Comparison of ENCODE assay signal across 1 cellular context in genomic region chr2:230903251-230904150, GRCh38.
TF ChIP-seq lines count a peak whose summit lies in the region.

No MANE protein-coding gene starts in this region.

TF ChIP-seq in H1, 55 proteins besides CTCF, POLR2A, EP300 and RAD21:
- no peak for TF ChIP-seq SAP30 (IDR thresholded peaks at IDR 0.05; ENCODE audit: insufficient read depth, insufficient replicate concordance, low read length)
- TF ChIP-seq EGR1 (IDR thresholded peaks at IDR 0.05; ENCODE audit: borderline replicate concordance, low read depth, low read length): no peak
- TF ChIP-seq SP4 (IDR thresholded peaks at IDR 0.05; ENCODE audit: low read length): no peak
- no peak for TF ChIP-seq SP2 (IDR thresholded peaks at IDR 0.05; ENCODE audit: low read length)
- no peak for TF ChIP-seq SIX5 (IDR thresholded peaks at IDR 0.05; ENCODE audit: low read depth, low read length)
- TF ChIP-seq CHD1 (IDR thresholded peaks at IDR 0.05; ENCODE audit: low read depth, low read length): no peak
- TF ChIP-seq PHF8 (conservative IDR thresholded peaks at IDR 0.05; ENCODE audit: low read depth, low read length): no peak
- TF ChIP-seq CEBPB (IDR thresholded peaks at IDR 0.05; ENCODE audit: low read depth, low read length): no peak
- TF ChIP-seq KDM4A (IDR thresholded peaks at IDR 0.05; ENCODE audit: low read depth, low read length, severe bottlenecking): no peak
- no peak for TF ChIP-seq SRF (IDR thresholded peaks at IDR 0.05; ENCODE audit: low read depth, low read length)
- no peak for TF ChIP-seq HDAC6 (IDR thresholded peaks at IDR 0.05; ENCODE audit: low read depth, low read length)
- no peak for TF ChIP-seq KDM1A (IDR thresholded peaks at IDR 0.05; ENCODE audit: borderline replicate concordance, low read length)
- TF ChIP-seq POU5F1 (IDR thresholded peaks at IDR 0.05; ENCODE audit: low read depth, low read length): no peak
- no peak for TF ChIP-seq FOSL1 (IDR thresholded peaks at IDR 0.05; ENCODE audit: insufficient read depth, low read depth, low read length)
